Comparison of ENCODE assay signal across 9 cellular contexts in genomic region chr3:4850211-4850927, GRCh38.
A peak's percentile ranks its signal among the peaks of the same experiment; 100 is the strongest.
DNase-seq lines count a peak whose midpoint lies in the region; ATAC-seq, FAIRE-seq and TF ChIP-seq lines count a peak whose summit lies in the region.
"Had no signal": no experiment of that assay in that cellular context is flagged by ENCODE, and none has a peak within 500 bp of the region (broad histone marks: within the 10 kb centered on the region; RNA-seq: fewer than 3 reads in every experiment).

No MANE protein-coding gene starts in this region.

- H3K9me3 ChIP-seq in esophagus muscularis mucosa, result no peaks in the 10 kb centered on the region

- H3K4me1 Mint-ChIP-seq in IgD-negative memory B cell, result peaks cover 18 to 45% (median 42%) of the 10 kb centered on the region in 3 donors
- H3K4me1 Mint-ChIP-seq in effector memory CD8-positive, alpha-beta T cell (ENCODE audit: low read depth in 2 of 2), result peaks cover 41 to 43% of the 10 kb centered on the region in 2 donors

- peak; percentile 41 for ATAC-seq in GM21619 (IDR thresholded peaks at IDR 0.05; ENCODE audit: unreplicated experiment)
- ATAC-seq in effector memory CD8-positive, alpha-beta T cell (replicated peaks), result peak; percentile 22

- no peak for TF ChIP-seq EP300 in esophagus muscularis mucosa (IDR thresholded peaks at IDR 0.05)

- H3K27ac Mint-ChIP-seq in IgD-negative memory B cell, result peak overlapping the region in 2 of 3 donors; percentile 10 to 64
- H3K27ac Mint-ChIP-seq in effector memory CD8-positive, alpha-beta T cell, result peak overlapping the region; percentile 96 to 98

- intact Hi-C loops in esophagus muscularis mucosa (cut with DNase I), result no loop called here

- peak overlapping the region in 1 of 4 donors; percentile 5 for H3K4me3 Mint-ChIP-seq in IgD-negative memory B cell
- H3K4me3 Mint-ChIP-seq in effector memory CD8-positive, alpha-beta T cell, result peak overlapping the region; percentile 25 to 65

- H3K4me1 ChIP-seq in esophagus muscularis mucosa, result peaks cover 0 to 24% (median 0%) of the 10 kb centered on the region in 4 donors

- DNase-seq in GM12891 (ENCODE audit: insufficient read length, low spot score) (no peak), pons (ENCODE audit: low spot score) (no peak), frontal cortex (ENCODE audit: low spot score in 2 of 2) (no peak), NK-92 (lab: John Stamatoyannopoulos, UW; ENCODE audit: unreplicated experiment) (no peak), esophagus muscularis mucosa (ENCODE audit: extremely low spot score) (no peak)
- peak in 1 of 3 experiments; percentile 21 for DNase-seq in effector memory CD8-positive, alpha-beta T cell
- DNase-seq: Right ventricle myocardium superior had no signal

- H3K36me3 ChIP-seq in esophagus muscularis mucosa, result peaks cover 0 to 5% (median 0%) of the 10 kb centered on the region in 4 donors

- TF ChIP-seq POLR2A in GM12891 (IDR thresholded peaks at IDR 0.05; ENCODE audit: low read depth, low read length), result no peak; the same call in 1 of the 2 replicates
- TF ChIP-seq POLR2A in esophagus muscularis mucosa (IDR thresholded peaks at IDR 0.05; ENCODE audit: low read depth), result no peak

- no peak for TF ChIP-seq CTCF in esophagus muscularis mucosa (IDR thresholded peaks at IDR 0.05)

- H3K27me3 Mint-ChIP-seq in IgD-negative memory B cell, result no peaks in the 10 kb centered on the region
- H3K27me3 Mint-ChIP-seq in effector memory CD8-positive, alpha-beta T cell, result no peaks in the 10 kb centered on the region

- no peak overlapping the region for H3K4me3 ChIP-seq in esophagus muscularis mucosa

- FAIRE-seq in GM12891 (lab: Jason Lieb, UNC) (no peak), frontal cortex (lab: Jason Lieb, UNC) (no peak)

- WGBS in esophagus muscularis mucosa, result 71% methylated on average over 5 of the region's 5 CpGs

- no peaks in the 10 kb centered on the region for H3K9me3 Mint-ChIP-seq in IgD-negative memory B cell
- H3K9me3 Mint-ChIP-seq in effector memory CD8-positive, alpha-beta T cell, result no peaks in the 10 kb centered on the region

- peak overlapping the region in 1 of 4 donors; percentile 24 for H3K27ac ChIP-seq in esophagus muscularis mucosa (replicated peaks in 1 of 4)

- no peaks in the 10 kb centered on the region for H3K36me3 Mint-ChIP-seq in IgD-negative memory B cell
- peaks cover 10% of the 10 kb centered on the region for H3K36me3 Mint-ChIP-seq in effector memory CD8-positive, alpha-beta T cell (ENCODE audit: insufficient read depth)

- H3K27me3 ChIP-seq in esophagus muscularis mucosa, result no peaks in the 10 kb centered on the region

TF ChIP-seq in GM12891, 5 proteins besides CTCF, POLR2A, EP300 and RAD21:
- peak; percentile 17 for TF ChIP-seq PAX5 (IDR thresholded peaks at IDR 0.05; ENCODE audit: insufficient read depth, low read length, severe bottlenecking)
- TF ChIP-seq POU2F2 (IDR thresholded peaks at IDR 0.05; ENCODE audit: low read depth, low read length), result peak; percentile 92
- TF ChIP-seq TAF1 (IDR thresholded peaks at IDR 0.05; ENCODE audit: low read depth, low read length), result peak; percentile 40; the same call in 1 of the 2 replicates
- no peak for TF ChIP-seq POLR2AphosphoS5 (IDR thresholded peaks at IDR 0.05; ENCODE audit: low read depth, low read length)
- no peak for TF ChIP-seq SPI1 (IDR thresholded peaks at IDR 0.05; ENCODE audit: low read depth, low read length)
